Comparison of ENCODE assay signal across 8 cellular contexts in the genomic region with DNA sequence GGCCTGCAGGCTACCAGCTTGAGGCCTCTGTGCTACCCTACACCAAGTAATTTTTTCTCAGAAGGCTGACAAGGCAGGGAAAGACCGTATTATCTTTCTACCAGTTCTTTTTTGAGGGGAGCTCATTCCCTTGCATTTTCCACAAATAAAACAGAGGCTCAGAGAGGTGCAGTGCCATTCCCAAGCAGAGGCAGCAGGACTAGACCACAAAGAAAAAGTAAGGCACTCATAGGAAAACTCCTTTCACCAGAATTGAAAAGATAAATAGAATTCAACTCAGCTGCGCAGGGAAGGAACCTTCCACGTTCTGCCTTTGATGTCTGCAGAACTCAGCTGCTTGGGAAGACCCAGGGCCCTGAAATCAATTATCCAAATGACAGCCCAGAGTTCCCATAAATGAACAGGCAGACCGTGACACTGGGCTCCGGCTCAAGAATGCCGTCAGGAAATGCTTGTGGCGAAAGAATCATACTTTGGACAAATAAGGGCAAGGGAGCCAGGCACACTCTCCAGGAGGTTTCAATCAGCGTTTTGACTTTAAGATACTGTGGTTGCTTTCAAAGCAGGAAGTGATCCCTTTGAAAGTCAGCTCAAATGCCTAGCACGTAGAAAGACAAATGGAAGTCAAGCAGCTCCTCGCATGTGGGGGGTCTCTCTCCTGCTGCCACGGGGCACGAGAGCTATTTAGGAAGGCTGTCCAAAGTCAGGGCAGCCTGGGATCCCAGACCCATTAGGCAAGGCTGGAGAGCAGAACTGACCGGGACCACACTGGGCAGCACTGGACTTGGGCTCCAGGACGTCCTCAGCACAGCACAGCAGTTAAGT. TPM values are rescaled to one million over a fixed set of nuclear protein-coding genes. Genes with fewer than 3 reads are reported as not detected.
DNase-seq lines count a peak whose midpoint lies in the region; ATAC-seq and TF ChIP-seq lines count a peak whose summit lies in the region.

No MANE protein-coding gene starts in this region.

- intact Hi-C loops in left cardiac atrium (cut with DNase I), result loop anchor here in 1 of 2 donors (2.0 kb wide), 1 partner anchor 16 kb away; no protein-coding TSS in a partner anchor

- peak overlapping the region; percentile 91 for H3K27ac ChIP-seq in adipose tissue (ENCODE audit: low read depth, low read length)

- 18 to 41% (median 18%) methylated on average over 14 of the region's 14 CpGs for WGBS in adipose tissue, 3 donors

- 0 out of 2 replicates have a peak, but pooled peaks have one; percentile 1 for TF ChIP-seq RAD21 in Ishikawa (IDR thresholded peaks at IDR 0.05; ENCODE audit: low read depth)

- peak; percentile 83 for DNase-seq in AG08396 (ENCODE audit: low spot score)
- DNase-seq in left cardiac atrium, result peak; percentile 87
- DNase-seq in pulmonary artery endothelial cell (ENCODE audit: low read depth, low spot score), result peak; percentile 91
- DNase-seq in NCI-H1417 treated with DMSO at 0.1 percent for 48 hours (lab: John Stamatoyannopoulos, UW), result no peak
- no peak for DNase-seq in NCI-H2171 treated with DMSO at 0.1 percent for 48 hours (lab: John Stamatoyannopoulos, UW)

- ATAC-seq in left cardiac atrium (peak; percentile 81 to 82), GM18511 (IDR thresholded peaks at IDR 0.05; ENCODE audit: unreplicated experiment) (no peak)

- TF ChIP-seq EP300 in Ishikawa (IDR thresholded peaks at IDR 0.05; ENCODE audit: borderline replicate concordance), result peak; percentile 95

TF ChIP-seq in Ishikawa, 13 proteins besides CTCF, POLR2A, EP300 and RAD21:
- no peak for TF ChIP-seq CREB1 (IDR thresholded peaks at IDR 0.05; ENCODE audit: low read depth)
- TF ChIP-seq, protein P1, sequence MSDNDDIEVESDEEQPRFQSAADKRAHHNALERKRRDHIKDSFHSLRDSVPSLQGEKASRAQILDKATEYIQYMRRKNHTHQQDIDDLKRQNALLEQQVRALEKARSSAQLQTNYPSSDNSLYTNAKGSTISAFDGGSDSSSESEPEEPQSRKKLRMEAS (IDR thresholded peaks at IDR 0.05), result peak; percentile 70; the same call in 1 of the 2 replicates
- peak; percentile 88 for TF ChIP-seq FOXM1 (IDR thresholded peaks at IDR 0.05; ENCODE audit: borderline replicate concordance, low read depth)
- TF ChIP-seq EGR1 (IDR thresholded peaks at IDR 0.05), result no peak
- TF ChIP-seq, protein P2, sequence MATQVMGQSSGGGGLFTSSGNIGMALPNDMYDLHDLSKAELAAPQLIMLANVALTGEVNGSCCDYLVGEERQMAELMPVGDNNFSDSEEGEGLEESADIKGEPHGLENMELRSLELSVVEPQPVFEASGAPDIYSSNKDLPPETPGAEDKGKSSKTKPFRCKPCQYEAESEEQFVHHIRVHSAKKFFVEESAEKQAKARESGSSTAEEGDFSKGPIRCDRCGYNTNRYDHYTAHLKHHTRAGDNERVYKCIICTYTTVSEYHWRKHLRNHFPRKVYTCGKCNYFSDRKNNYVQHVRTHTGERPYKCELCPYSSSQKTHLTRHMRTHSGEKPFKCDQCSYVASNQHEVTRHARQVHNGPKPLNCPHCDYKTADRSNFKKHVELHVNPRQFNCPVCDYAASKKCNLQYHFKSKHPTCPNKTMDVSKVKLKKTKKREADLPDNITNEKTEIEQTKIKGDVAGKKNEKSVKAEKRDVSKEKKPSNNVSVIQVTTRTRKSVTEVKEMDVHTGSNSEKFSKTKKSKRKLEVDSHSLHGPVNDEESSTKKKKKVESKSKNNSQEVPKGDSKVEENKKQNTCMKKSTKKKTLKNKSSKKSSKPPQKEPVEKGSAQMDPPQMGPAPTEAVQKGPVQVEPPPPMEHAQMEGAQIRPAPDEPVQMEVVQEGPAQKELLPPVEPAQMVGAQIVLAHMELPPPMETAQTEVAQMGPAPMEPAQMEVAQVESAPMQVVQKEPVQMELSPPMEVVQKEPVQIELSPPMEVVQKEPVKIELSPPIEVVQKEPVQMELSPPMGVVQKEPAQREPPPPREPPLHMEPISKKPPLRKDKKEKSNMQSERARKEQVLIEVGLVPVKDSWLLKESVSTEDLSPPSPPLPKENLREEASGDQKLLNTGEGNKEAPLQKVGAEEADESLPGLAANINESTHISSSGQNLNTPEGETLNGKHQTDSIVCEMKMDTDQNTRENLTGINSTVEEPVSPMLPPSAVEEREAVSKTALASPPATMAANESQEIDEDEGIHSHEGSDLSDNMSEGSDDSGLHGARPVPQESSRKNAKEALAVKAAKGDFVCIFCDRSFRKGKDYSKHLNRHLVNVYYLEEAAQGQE (IDR thresholded peaks at IDR 0.05; ENCODE audit: low read depth), result no peak
- TF ChIP-seq NFIC (IDR thresholded peaks at IDR 0.05), result peak; percentile 90
- TF ChIP-seq, protein P3, sequence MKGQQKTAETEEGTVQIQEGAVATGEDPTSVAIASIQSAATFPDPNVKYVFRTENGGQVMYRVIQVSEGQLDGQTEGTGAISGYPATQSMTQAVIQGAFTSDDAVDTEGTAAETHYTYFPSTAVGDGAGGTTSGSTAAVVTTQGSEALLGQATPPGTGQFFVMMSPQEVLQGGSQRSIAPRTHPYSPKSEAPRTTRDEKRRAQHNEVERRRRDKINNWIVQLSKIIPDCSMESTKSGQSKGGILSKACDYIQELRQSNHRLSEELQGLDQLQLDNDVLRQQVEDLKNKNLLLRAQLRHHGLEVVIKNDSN (IDR thresholded peaks at IDR 0.05), result no peak
- TF ChIP-seq TEAD4 (IDR thresholded peaks at IDR 0.05), result peak; percentile 96
- TF ChIP-seq YY1 (IDR thresholded peaks at IDR 0.05; ENCODE audit: low read depth), result no peak
- TF ChIP-seq TAF1 (IDR thresholded peaks at IDR 0.05; ENCODE audit: low read depth), result no peak
- TF ChIP-seq ZBTB7A (IDR thresholded peaks at IDR 0.05; ENCODE audit: low read depth), result no peak
- peak; percentile 93 for TF ChIP-seq TCF12 (IDR thresholded peaks at IDR 0.05; ENCODE audit: low read depth)
- TF ChIP-seq CEBPB (IDR thresholded peaks at IDR 0.05), result peak; percentile 81
TF ChIP-seq in Ishikawa: peak in this region for 6.

RNA-seq across cellular contexts. Expression of a gene that starts 14.0 kb away (rescaled TPM):
- polyA plus RNA-seq in adipose tissue, result 10 to 100 TPM in 2 of 3 donors, 1 to 10 TPM in 1; 9.6 to 86.8 (median 67.1) TPM
- total RNA-seq in left cardiac atrium (10 to 100 TPM; 36.2 to 96.5 TPM), pulmonary artery endothelial cell (88.1 and 102 TPM in 2 replicates)

RNA-seq across cellular contexts. Expression of a gene that starts 14.4 kb away (rescaled TPM):
- 10 to 100 TPM in 2 of 3 donors, 1 to 10 TPM in 1; 8.0 to 15.1 (median 12.5) TPM for polyA plus RNA-seq in adipose tissue
- total RNA-seq in left cardiac atrium (10 to 100 TPM; 40.4 to 54.8 TPM), pulmonary artery endothelial cell (35.3 and 49.3 TPM in 2 replicates)

Comparison
In these comparisons a context has a peak if more than half of its experiments do, and no peak if none do; other contexts are left out.
1. DNase-seq: peak in AG08396 (single experiment), left cardiac atrium (single experiment) and pulmonary artery endothelial cell (single experiment); none in NCI-H1417 treated with DMSO at 0.1 percent for 48 hours (single experiment) and NCI-H2171 treated with DMSO at 0.1 percent for 48 hours (single experiment).